Comparison of ENCODE assay signal across 1 cellular context in genomic region chr1:248810727-248811513, GRCh38.
TF ChIP-seq lines count a peak whose summit lies in the region.

No MANE protein-coding gene starts in this region.

TF ChIP-seq in K562, 482 proteins besides CTCF, POLR2A, EP300 and RAD21:
- no peak for TF ChIP-seq SP2 (IDR thresholded peaks at IDR 0.05; ENCODE audit: extremely low read depth, low read depth, low read length, poor library complexity, severe bottlenecking)
- no peak for TF ChIP-seq MIER1 (IDR thresholded peaks at IDR 0.05; ENCODE audit: low read depth)
- peak; percentile 26; the same call in 1 of the 2 replicates for TF ChIP-seq POLR2AphosphoS5 (IDR thresholded peaks at IDR 0.05; ENCODE audit: control insufficient read depth, insufficient read depth, low read depth, low read length)
- TF ChIP-seq, protein P1, sequence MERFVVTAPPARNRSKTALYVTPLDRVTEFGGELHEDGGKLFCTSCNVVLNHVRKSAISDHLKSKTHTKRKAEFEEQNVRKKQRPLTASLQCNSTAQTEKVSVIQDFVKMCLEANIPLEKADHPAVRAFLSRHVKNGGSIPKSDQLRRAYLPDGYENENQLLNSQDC (CRISPR knock-in tag; IDR thresholded peaks at IDR 0.05), result no peak
- TF ChIP-seq XRCC5 (IDR thresholded peaks at IDR 0.05; ENCODE audit: low read depth, low read length), result no peak
- TF ChIP-seq HEY1 (CRISPR knock-in tag; IDR thresholded peaks at IDR 0.05; ENCODE audit: borderline replicate concordance), result no peak
- TF ChIP-seq JUND (IDR thresholded peaks at IDR 0.05; ENCODE audit: borderline replicate concordance, low read depth, low read length), result no peak
- no peak for TF ChIP-seq JUND (tag; IDR thresholded peaks at IDR 0.05; ENCODE audit: borderline replicate concordance, low read depth, low read length)
TF ChIP-seq in K562: peak in this region for 1.
